In the genomic region with DNA sequence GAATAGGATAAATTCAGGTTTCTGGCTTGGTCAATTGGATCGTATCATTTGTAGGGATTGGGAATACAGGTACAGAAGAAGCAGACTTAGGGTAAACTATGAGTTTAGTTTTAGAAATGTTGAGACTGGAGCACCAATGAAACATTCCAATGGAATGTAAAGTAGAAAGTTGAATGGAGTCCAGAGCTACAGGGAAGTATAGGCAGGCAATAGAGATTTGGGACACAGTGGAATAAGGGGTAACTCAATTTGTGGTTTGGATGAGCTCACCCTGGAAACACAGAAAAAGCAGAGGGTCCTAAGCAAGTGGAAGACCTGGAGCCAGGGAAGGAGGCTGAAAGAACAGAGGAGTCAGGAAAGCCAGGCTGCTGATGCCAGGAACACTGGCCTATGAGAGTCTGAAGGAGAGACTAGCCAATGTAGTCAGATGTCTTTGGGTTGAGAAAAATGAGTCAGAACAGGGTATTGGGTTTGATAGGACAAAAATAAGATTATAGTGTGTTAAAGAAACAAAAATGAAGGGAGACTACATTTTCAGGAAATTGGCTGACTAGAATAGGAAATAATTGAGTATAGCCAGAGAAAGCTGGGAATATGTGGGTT, we compare ENCODE assay signal across 1 cellular context.
TF ChIP-seq lines count a peak whose summit lies in the region.

No MANE protein-coding gene starts in this region.

TF ChIP-seq in SK-N-SH, 30 proteins besides CTCF, POLR2A, EP300 and RAD21 (continued from another document):
- TF ChIP-seq, protein P1, sequence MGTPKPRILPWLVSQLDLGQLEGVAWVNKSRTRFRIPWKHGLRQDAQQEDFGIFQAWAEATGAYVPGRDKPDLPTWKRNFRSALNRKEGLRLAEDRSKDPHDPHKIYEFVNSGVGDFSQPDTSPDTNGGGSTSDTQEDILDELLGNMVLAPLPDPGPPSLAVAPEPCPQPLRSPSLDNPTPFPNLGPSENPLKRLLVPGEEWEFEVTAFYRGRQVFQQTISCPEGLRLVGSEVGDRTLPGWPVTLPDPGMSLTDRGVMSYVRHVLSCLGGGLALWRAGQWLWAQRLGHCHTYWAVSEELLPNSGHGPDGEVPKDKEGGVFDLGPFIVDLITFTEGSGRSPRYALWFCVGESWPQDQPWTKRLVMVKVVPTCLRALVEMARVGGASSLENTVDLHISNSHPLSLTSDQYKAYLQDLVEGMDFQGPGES (IDR thresholded peaks at IDR 0.05; ENCODE audit: low read depth, low read length): no peak
